ENCODE assay signal across 6 cellular contexts in genomic region chr16:3458852-3459361, GRCh38.
A peak's percentile ranks its signal among the peaks of the same experiment; 100 is the strongest.
DNase-seq lines count a peak whose midpoint lies in the region; ATAC-seq and TF ChIP-seq lines count a peak whose summit lies in the region.

No MANE protein-coding gene starts in this region.

- DNase-seq in kidney glomerular epithelial cell (lab: John Stamatoyannopoulos, UW) (peak; percentile 69), GDM1 (lab: John Stamatoyannopoulos, UW) (no peak), HEK293T (ENCODE audit: extremely low spot score) (no peak)

- no peaks in the 10 kb centered on the region for H3K9me3 Mint-ChIP-seq in T-helper 1 cell treated with Interleukin-12 subunit alpha and Interleukin-12 subunit beta and Interleukin-4 antibody, amounts not matched to agents 30 μg/mL and 1 μg/mL, for 36 hours

- H3K4me3 Mint-ChIP-seq in T-helper 1 cell treated with Interleukin-12 subunit alpha and Interleukin-12 subunit beta and Interleukin-4 antibody, amounts not matched to agents 30 μg/mL and 1 μg/mL, for 36 hours = peak overlapping the region; percentile 68

- no peaks in the 10 kb centered on the region for H3K27me3 Mint-ChIP-seq in T-helper 1 cell treated with Interleukin-12 subunit alpha and Interleukin-12 subunit beta and Interleukin-4 antibody, amounts not matched to agents 30 μg/mL and 1 μg/mL, for 36 hours (ENCODE audit: low read depth)

- H3K4me1 Mint-ChIP-seq in T-helper 1 cell treated with Interleukin-12 subunit alpha and Interleukin-12 subunit beta and Interleukin-4 antibody, amounts not matched to agents 30 μg/mL and 1 μg/mL, for 36 hours (ENCODE audit: low read depth) = peaks cover 38% of the 10 kb centered on the region

- CTCF ChIA-PET in HEK293T (lab: Yijun Ruan, JAX) = no interaction called here

- POLR2A ChIA-PET in HEK293T (lab: Yijun Ruan, JAX) = no interaction called here

- peak overlapping the region; percentile 49 for H3K27ac Mint-ChIP-seq in T-helper 1 cell treated with Interleukin-12 subunit alpha and Interleukin-12 subunit beta and Interleukin-4 antibody, amounts not matched to agents 30 μg/mL and 1 μg/mL, for 36 hours

- H3K36me3 Mint-ChIP-seq in T-helper 1 cell treated with Interleukin-12 subunit alpha and Interleukin-12 subunit beta and Interleukin-4 antibody, amounts not matched to agents 30 μg/mL and 1 μg/mL, for 36 hours (ENCODE audit: low read depth) = peaks cover 3% of the 10 kb centered on the region

- ATAC-seq in GM21447 (IDR thresholded peaks at IDR 0.05; ENCODE audit: unreplicated experiment) (peak; percentile 41), GM18858 (IDR thresholded peaks at IDR 0.05; ENCODE audit: unreplicated experiment) (no peak)

TF ChIP-seq in HEK293T, 16 proteins besides CTCF, POLR2A, EP300 and RAD21:
- TF ChIP-seq FOXM1 (IDR thresholded peaks at IDR 0.05; ENCODE audit: borderline replicate concordance) (no peak), CTBP1 (IDR thresholded peaks at IDR 0.05; ENCODE audit: borderline replicate concordance) (no peak), L3MBTL2 (conservative IDR thresholded peaks at IDR 0.05) (no peak), FOXK2 (IDR thresholded peaks at IDR 0.05) (no peak), TARDBP (IDR thresholded peaks at IDR 0.05) (no peak), HDGF (IDR thresholded peaks at IDR 0.05; ENCODE audit: borderline replicate concordance) (no peak), BHLHE40 (IDR thresholded peaks at IDR 0.05; ENCODE audit: borderline replicate concordance) (no peak), NFRKB (IDR thresholded peaks at IDR 0.05) (no peak), ZNF384 (IDR thresholded peaks at IDR 0.05) (no peak), SUZ12 (IDR thresholded peaks at IDR 0.05) (no peak), SP1 (IDR thresholded peaks at IDR 0.05) (no peak), ELF4 (IDR thresholded peaks at IDR 0.05) (no peak), LEF1 (IDR thresholded peaks at IDR 0.05; ENCODE audit: borderline replicate concordance) (no peak), FOXA1 (IDR thresholded peaks at IDR 0.05) (no peak)
- TF ChIP-seq, protein P1, sequence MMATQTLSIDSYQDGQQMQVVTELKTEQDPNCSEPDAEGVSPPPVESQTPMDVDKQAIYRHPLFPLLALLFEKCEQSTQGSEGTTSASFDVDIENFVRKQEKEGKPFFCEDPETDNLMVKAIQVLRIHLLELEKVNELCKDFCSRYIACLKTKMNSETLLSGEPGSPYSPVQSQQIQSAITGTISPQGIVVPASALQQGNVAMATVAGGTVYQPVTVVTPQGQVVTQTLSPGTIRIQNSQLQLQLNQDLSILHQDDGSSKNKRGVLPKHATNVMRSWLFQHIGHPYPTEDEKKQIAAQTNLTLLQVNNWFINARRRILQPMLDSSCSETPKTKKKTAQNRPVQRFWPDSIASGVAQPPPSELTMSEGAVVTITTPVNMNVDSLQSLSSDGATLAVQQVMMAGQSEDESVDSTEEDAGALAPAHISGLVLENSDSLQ (IDR thresholded peaks at IDR 0.05) = no peak
TF ChIP-seq in HEK293T: peak in this region for 0.
